19 cellular contexts compared by ENCODE assay signal in genomic region chr10:103110407-103110806, GRCh38.
DNase-seq lines count a peak whose midpoint lies in the region; ATAC-seq and TF ChIP-seq lines count a peak whose summit lies in the region.
"Had no signal": no experiment of that assay in that cellular context is flagged by ENCODE, and none has a peak within 500 bp of the region (broad histone marks: within the 10 kb centered on the region; RNA-seq: fewer than 3 reads in every experiment).

No MANE protein-coding gene starts in this region.

- H3K27me3 Mint-ChIP-seq in chondrocyte (ENCODE audit: low read depth): no peaks in the 10 kb centered on the region
- H3K27me3 Mint-ChIP-seq: B cell, memory B cell had no signal

- H3K27ac ChIP-seq in MM.1S (ENCODE audit: low read length): peak overlapping the region; percentile 70; the same call in 1 of the 2 replicates
- peak overlapping the region; percentile 62 to 97 (median 90) for H3K27ac ChIP-seq in dorsolateral prefrontal cortex
- peak overlapping the region; percentile 55 for H3K27ac ChIP-seq in neutrophil
- peak overlapping the region; percentile 70 to 76 for H3K27ac ChIP-seq in tibial artery

- intact Hi-C loops in dorsolateral prefrontal cortex (cut with DNase I): loop anchor here in 1 of 2 donors (2.0 kb wide), 1 partner anchor 82 kb away; the partner anchor contains the start of gene NT5C2
- intact Hi-C loops in tibial artery (cut with DNase I; ENCODE audit: low total_unique reads): no loop called here

- no peak overlapping the region for H3K4me3 Mint-ChIP-seq in chondrocyte (ENCODE audit: unreplicated experiment)
- H3K4me3 Mint-ChIP-seq: B cell, GM23338, memory B cell, neural crest cell had no signal

- H3K4me1 ChIP-seq in MM.1S (ENCODE audit: low read length): peaks cover 34% of the 10 kb centered on the region
- peaks cover 27 to 28% of the 10 kb centered on the region in 2 experiments for H3K4me1 ChIP-seq in neutrophil (ENCODE audit: control insufficient read depth in 1 of 2, insufficient read depth in 1 of 2, low read depth in 1 of 2, low read length in 1 of 2)
- H3K4me1 ChIP-seq in tibial artery: peaks cover 0 to 89% (median 36%) of the 10 kb centered on the region in 4 donors

- no peaks in the 10 kb centered on the region for H4K20me1 ChIP-seq in MM.1S (ENCODE audit: insufficient read depth, low read length)

- no peak overlapping the region for H3K27ac Mint-ChIP-seq in chondrocyte (ENCODE audit: unreplicated experiment)
- H3K27ac Mint-ChIP-seq: B cell, GM23338, memory B cell had no signal

- H3K27me3 ChIP-seq in MM.1S (replicated peaks; ENCODE audit: insufficient read depth, low read length): no peaks in the 10 kb centered on the region
- no peaks in the 10 kb centered on the region for H3K27me3 ChIP-seq in dorsolateral prefrontal cortex
- H3K27me3 ChIP-seq in neutrophil: no peaks in the 10 kb centered on the region
- H3K27me3 ChIP-seq in tibial artery: no peaks in the 10 kb centered on the region

- no peak overlapping the region for H2AFZ ChIP-seq in MM.1S (ENCODE audit: low read length)
- H2AFZ ChIP-seq: GM23338 had no signal

- no peak for ATAC-seq in GM21717 (IDR thresholded peaks at IDR 0.05; ENCODE audit: unreplicated experiment)
- no peak for ATAC-seq in GM18909 (IDR thresholded peaks at IDR 0.05; ENCODE audit: poor library complexity, unreplicated experiment)

- no peak overlapping the region for H3K9ac ChIP-seq in MM.1S (ENCODE audit: low read length)

- H3K9me2 ChIP-seq in MM.1S (replicated peaks; ENCODE audit: insufficient read depth, low read length): no peaks in the 10 kb centered on the region

- H3K4me1 Mint-ChIP-seq in chondrocyte (ENCODE audit: low read depth): peaks cover 43% of the 10 kb centered on the region

- H3F3A ChIP-seq in MM.1S (ENCODE audit: insufficient read depth, low read length): peaks cover 25% of the 10 kb centered on the region

- H3K9me3 Mint-ChIP-seq in chondrocyte (ENCODE audit: low read depth): no peaks in the 10 kb centered on the region
- H3K9me3 Mint-ChIP-seq: GM23338, memory B cell, neural crest cell had no signal

- peaks cover 24% of the 10 kb centered on the region for H3K79me2 ChIP-seq in MM.1S (ENCODE audit: low read length)

- no peaks in the 10 kb centered on the region for H3K9me3 ChIP-seq in MM.1S (replicated peaks; ENCODE audit: insufficient read depth, low read length)
- H3K9me3 ChIP-seq in neutrophil: no peaks in the 10 kb centered on the region
- no peaks in the 10 kb centered on the region for H3K9me3 ChIP-seq in tibial artery

- H3K4me2 ChIP-seq in MM.1S (ENCODE audit: low read depth, low read length): peak overlapping the region; percentile 52; the same call in 1 of the 2 replicates

- DNase-seq in MM.1S: no peak
- DNase-seq in dorsolateral prefrontal cortex: no peak
- no peak for DNase-seq in tibial artery
- no peak for DNase-seq in NCI-H2196 (lab: John Stamatoyannopoulos, UW; ENCODE audit: unreplicated experiment)
- DNase-seq in chondrocyte (ENCODE audit: low spot score): no peak
- DNase-seq: activated CD4-positive, alpha-beta T cell treated with anti-CD3 and anti-CD28 coated beads for 4 hours; activated naive CD4-positive, alpha-beta T cell treated with Interleukin-2 at 50 U/mL for 16 hours; erythroblast; KG1; NCI-H2171; NCI-H82; stimulated activated CD4-positive, alpha-beta T cell treated with anti-CD3 and anti-CD28 coated beads, Interleukin-2, amount 100 ng/mL, for 24 hours had no signal

- TF ChIP-seq CTCF in MM.1S (IDR thresholded peaks at IDR 0.05; ENCODE audit: low read length) (no peak), dorsolateral prefrontal cortex (IDR thresholded peaks at IDR 0.05 in 54 of 56, conservative IDR thresholded peaks at IDR 0.05 in 2 of 56; ENCODE audit: low read depth in 1 of 56, partially characterized antibody in 56 of 56) (no peak), neutrophil (IDR thresholded peaks at IDR 0.05) (no peak), tibial artery (IDR thresholded peaks at IDR 0.05) (no peak), chondrocyte (IDR thresholded peaks at IDR 0.05) (no peak)

- H3K36me3 Mint-ChIP-seq in chondrocyte (ENCODE audit: low read depth): peaks cover 2% of the 10 kb centered on the region

- H3K4me3 ChIP-seq in MM.1S (ENCODE audit: low read length) (no peak overlapping the region), dorsolateral prefrontal cortex (peak overlapping the region in 7 of 59 donors; percentile 2 to 35 (median 13)), neutrophil (ENCODE audit: low read depth in 1 of 2, low read length in 1 of 2) (no peak overlapping the region), tibial artery (no peak overlapping the region)
- H3K4me3 ChIP-seq: GM23338 had no signal

- H3K36me3 ChIP-seq in MM.1S (replicated peaks; ENCODE audit: insufficient read depth, low read length) (no peaks in the 10 kb centered on the region; the same call in 1 of the 2 replicates), neutrophil (peaks cover 57% of the 10 kb centered on the region), tibial artery (peaks cover 0 to 11% (median 3%) of the 10 kb centered on the region in 3 donors)
